Comparison of ENCODE assay signal across 8 cellular contexts in genomic region chr16:31458835-31459721, GRCh38. TPM values are rescaled to one million over a fixed set of nuclear protein-coding genes. Genes with fewer than 3 reads are reported as not detected.
DNase-seq lines count a peak whose midpoint lies in the region; ATAC-seq and TF ChIP-seq lines count a peak whose summit lies in the region.

A gene with protein sequence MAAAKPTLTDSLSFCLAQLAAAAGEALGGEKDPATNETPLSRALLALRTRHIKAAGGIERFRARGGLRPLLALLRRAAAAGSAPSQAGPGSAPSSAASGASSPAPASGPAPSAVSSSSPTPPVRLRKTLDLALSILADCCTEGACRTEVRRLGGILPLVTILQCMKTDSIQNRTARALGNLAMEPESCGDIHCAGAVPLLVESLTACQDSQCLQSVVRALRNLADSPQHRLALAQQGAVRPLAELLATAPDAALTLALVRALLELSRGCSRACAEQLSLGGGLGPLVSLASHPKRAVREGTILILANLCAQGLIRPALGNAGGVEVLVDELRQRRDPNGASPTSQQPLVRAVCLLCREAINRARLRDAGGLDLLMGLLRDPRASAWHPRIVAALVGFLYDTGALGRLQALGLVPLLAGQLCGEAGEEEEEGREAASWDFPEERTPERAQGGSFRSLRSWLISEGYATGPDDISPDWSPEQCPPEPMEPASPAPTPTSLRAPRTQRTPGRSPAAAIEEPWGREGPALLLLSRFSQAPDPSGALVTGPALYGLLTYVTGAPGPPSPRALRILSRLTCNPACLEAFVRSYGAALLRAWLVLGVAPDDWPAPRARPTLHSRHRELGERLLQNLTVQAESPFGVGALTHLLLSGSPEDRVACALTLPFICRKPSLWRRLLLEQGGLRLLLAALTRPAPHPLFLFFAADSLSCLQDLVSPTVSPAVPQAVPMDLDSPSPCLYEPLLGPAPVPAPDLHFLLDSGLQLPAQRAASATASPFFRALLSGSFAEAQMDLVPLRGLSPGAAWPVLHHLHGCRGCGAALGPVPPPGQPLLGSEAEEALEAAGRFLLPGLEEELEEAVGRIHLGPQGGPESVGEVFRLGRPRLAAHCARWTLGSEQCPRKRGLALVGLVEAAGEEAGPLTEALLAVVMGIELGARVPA (plus strand): TSS chr16:31459501. CDS start chr16:31459525, 24 bp downstream.

- DNase-seq in Calu3: peak; percentile 97
- peak; percentile 67 to 99 (median 94) for DNase-seq in HUDEP-2 (lab: John Stamatoyannopoulos, UW; ENCODE audit: unreplicated experiment in 76 of 76)
- DNase-seq in NOMO-1 treated with dmso at 0.1 percent for 144 hours (lab: John Stamatoyannopoulos, UW; ENCODE audit: unreplicated experiment): peak; percentile 98
- DNase-seq in activated CD8-positive, alpha-beta memory T cell treated with anti-CD3 and anti-CD28 coated beads, Interleukin-2, amount 10 ng/mL, durations not matched to agents 7 days and 5 days: peak; percentile 99
- DNase-seq in mesenteric fat pad (ENCODE audit: low spot score): peak; percentile 99
- DNase-seq in stimulated activated CD8-positive, alpha-beta memory T cell treated with anti-CD3 and anti-CD28 coated beads, Interleukin-15, amount 100 ng/mL, for 24 hours (ENCODE audit: low read depth): peak; percentile 87

- H3K36me3 Mint-ChIP-seq in Calu3 (ENCODE audit: insufficient read depth, unreplicated experiment): peaks cover 49% of the 10 kb centered on the region
- peaks cover 26% of the 10 kb centered on the region for H3K36me3 Mint-ChIP-seq in activated CD8-positive, alpha-beta memory T cell treated with anti-CD3 and anti-CD28 coated beads, Interleukin-2, amount 10 ng/mL, durations not matched to agents 7 days and 5 days

- peak within 1 kb of the TSS; percentile 80 for H3K9ac ChIP-seq in endocrine pancreas (ENCODE audit: control insufficient read depth, insufficient read depth, low read length)

- peak; percentile 69 for ATAC-seq in GM21381 (IDR thresholded peaks at IDR 0.05; ENCODE audit: unreplicated experiment)
- ATAC-seq in activated CD8-positive, alpha-beta memory T cell treated with anti-CD3 and anti-CD28 coated beads, Interleukin-2, amount 10 ng/mL, durations not matched to agents 7 days and 5 days: peak; percentile 73

- peak within 1 kb of the TSS; percentile 86 for H3K4me3 Mint-ChIP-seq in Calu3 (ENCODE audit: low read depth, unreplicated experiment)
- H3K4me3 Mint-ChIP-seq in activated CD8-positive, alpha-beta memory T cell treated with anti-CD3 and anti-CD28 coated beads, Interleukin-2, amount 10 ng/mL, durations not matched to agents 7 days and 5 days: peak within 1 kb of the TSS; percentile 89

- peaks cover 18% of the 10 kb centered on the region for H3K4me1 Mint-ChIP-seq in Calu3 (ENCODE audit: low read depth, unreplicated experiment)
- H3K4me1 Mint-ChIP-seq in activated CD8-positive, alpha-beta memory T cell treated with anti-CD3 and anti-CD28 coated beads, Interleukin-2, amount 10 ng/mL, durations not matched to agents 7 days and 5 days: peaks cover 47% of the 10 kb centered on the region

- no peaks in the 10 kb centered on the region for H3K27me3 Mint-ChIP-seq in Calu3 (ENCODE audit: unreplicated experiment)
- H3K27me3 Mint-ChIP-seq in activated CD8-positive, alpha-beta memory T cell treated with anti-CD3 and anti-CD28 coated beads, Interleukin-2, amount 10 ng/mL, durations not matched to agents 7 days and 5 days: no peaks in the 10 kb centered on the region

- BruUV-seq in Calu3 (replicated peaks; lab: Mats Ljungman, UMichigan): no TSS peak

- peak; percentile 58 for TF ChIP-seq CTCF in Calu3 (IDR thresholded peaks at IDR 0.05; ENCODE audit: unreplicated experiment)

- peak within 1 kb of the TSS; percentile 93 for H3K27ac Mint-ChIP-seq in Calu3 (ENCODE audit: unreplicated experiment)
- peak within 1 kb of the TSS; percentile 95 for H3K27ac Mint-ChIP-seq in activated CD8-positive, alpha-beta memory T cell treated with anti-CD3 and anti-CD28 coated beads, Interleukin-2, amount 10 ng/mL, durations not matched to agents 7 days and 5 days

- CTCF ChIA-PET in Calu3 (lab: Charles Lee): interaction anchor here (0.7 to 3.6 kb wide), 18 partner anchors 14 to 505 kb away, joined by 3 to 24 read pairs (median 4); partner anchors contain the start of genes HSD3B7, PYCARD, VKORC1 and ZNF267
- CTCF ChIA-PET in activated CD8-positive, alpha-beta memory T cell treated with anti-CD3 and anti-CD28 coated beads, Interleukin-2, amount 10 ng/mL, durations not matched to agents 7 days and 5 days (lab: Charles Lee): interaction anchor here (0.6 to 7.9 kb wide), 18 partner anchors 10 to 419 kb away, joined by 3 to 74 read pairs (median 4); partner anchors contain the start of genes PYDC1, RUSF1, ZNF267 and ZNF843

- intact Hi-C loops in Calu3 (cut with micrococcal nuclease; ENCODE audit: unreplicated experiment): loop anchor here (5.0 to 10.0 kb wide), 2 partner anchors 48 to 236 kb away; partner anchors contain the start of gene RUSF1

- H3K4me3 ChIP-seq in endocrine pancreas (ENCODE audit: control insufficient read depth, insufficient read depth, low read length): peak within 1 kb of the TSS; percentile 75

- H3K9me3 ChIP-seq in endocrine pancreas (ENCODE audit: control insufficient read depth, low read length): no peaks in the 10 kb centered on the region

- H3K4me1 ChIP-seq in endocrine pancreas (ENCODE audit: control insufficient read depth, insufficient read depth, low read length): peaks cover 6% of the 10 kb centered on the region

- H3K9me3 Mint-ChIP-seq in Calu3 (ENCODE audit: low read depth, unreplicated experiment): no peaks in the 10 kb centered on the region
- H3K9me3 Mint-ChIP-seq in activated CD8-positive, alpha-beta memory T cell treated with anti-CD3 and anti-CD28 coated beads, Interleukin-2, amount 10 ng/mL, durations not matched to agents 7 days and 5 days (ENCODE audit: low read depth): no peaks in the 10 kb centered on the region

- no peaks in the 10 kb centered on the region for H3K27me3 ChIP-seq in endocrine pancreas (ENCODE audit: control insufficient read depth, insufficient read depth, low read length)

- no peaks in the 10 kb centered on the region for H3K36me3 ChIP-seq in endocrine pancreas (ENCODE audit: control insufficient read depth, insufficient read depth, low read length)

RNA-seq across cellular contexts. Expression of the gene that starts here (rescaled TPM):
- total RNA-seq in Calu3 (2022): 13.2 and 13.6 TPM in 2 replicates
- total RNA-seq in activated CD8-positive, alpha-beta memory T cell treated with anti-CD3 and anti-CD28 coated beads, Interleukin-2, amount 10 ng/mL, durations not matched to agents 7 days and 5 days: 10 to 100 TPM; 19.2 to 22.2 TPM
- total RNA-seq in mesenteric fat pad: 8.5 TPM

Comparison
In these comparisons a context has a peak if more than half of its experiments do, and no peak if none do; other contexts are left out.
1. Peak in every context shown above with its lines: DNase-seq, ATAC-seq and H3K4me3 ChIP-seq.